18 cellular contexts compared by ENCODE assay signal in genomic region chr7:23700058-23700457, GRCh38. TPM values are rescaled to one million over a fixed set of nuclear protein-coding genes. Genes with fewer than 3 reads are reported as not detected.
A peak's percentile ranks its signal among the peaks of the same experiment; 100 is the strongest.
DNase-seq lines count a peak whose midpoint lies in the region; ATAC-seq, FAIRE-seq and TF ChIP-seq lines count a peak whose summit lies in the region.
"Had no signal": no experiment of that assay in that cellular context is flagged by ENCODE, and none has a peak within 500 bp of the region (broad histone marks: within the 10 kb centered on the region; RNA-seq: fewer than 3 reads in every experiment).

No MANE protein-coding gene starts in this region.

- ATAC-seq in GM18498 (IDR thresholded peaks at IDR 0.05; ENCODE audit: unreplicated experiment) (no peak), lower lobe of right lung (no peak)

- H3K4me3 Mint-ChIP-seq in activated T-helper 2 cell treated with anti-CD3 and anti-CD28 coated beads, Interferon-gamma antibody, Interleukin-2, Interleukin-4, amounts not matched to agents 10 μg/mL and 5 μg/mL and 100 μg/mL, durations not matched to agents 14 hours and 24 hours and 36 hours (ENCODE audit: low read depth) = no peak overlapping the region
- H3K4me3 Mint-ChIP-seq: B cell; CD4-positive, alpha-beta memory T cell had no signal

- peak; percentile 34 for FAIRE-seq in keratinocyte (lab: Jason Lieb, UNC)
- FAIRE-seq: GM18507 had no signal

- intact Hi-C loops in activated T-helper 2 cell treated with anti-CD3 and anti-CD28 coated beads, Interferon-gamma antibody, Interleukin-2, Interleukin-4, amounts not matched to agents 10 μg/mL and 5 μg/mL and 100 μg/mL, durations not matched to agents 14 hours and 24 hours and 36 hours (cut with micrococcal nuclease) = no loop called here
- intact Hi-C loops in lower lobe of right lung (cut with DNase I) = no loop called here

- H2AFZ ChIP-seq in keratinocyte (ENCODE audit: control insufficient read depth, low read length) = no peak overlapping the region

- dilution Hi-C loops in keratinocyte (cut with MboI; ENCODE audit: extremely low pct_ligation_motif_present, low sequenced_read_pairs) = no loop called here

- H3K4me1 ChIP-seq in keratinocyte (ENCODE audit: control insufficient read depth, extremely low read depth, insufficient read depth, low read length) (no peaks in the 10 kb centered on the region), lower lobe of right lung (no peaks in the 10 kb centered on the region)
- H3K4me1 ChIP-seq: HAP-1, SJCRH30 had no signal

- H3K27ac Mint-ChIP-seq in activated T-helper 2 cell treated with anti-CD3 and anti-CD28 coated beads, Interferon-gamma antibody, Interleukin-2, Interleukin-4, amounts not matched to agents 10 μg/mL and 5 μg/mL and 100 μg/mL, durations not matched to agents 14 hours and 24 hours and 36 hours = no peak overlapping the region
- H3K27ac Mint-ChIP-seq: B cell; CD4-positive, alpha-beta memory T cell had no signal

- no peak overlapping the region for H3K9ac ChIP-seq in keratinocyte (ENCODE audit: control insufficient read depth, extremely low read depth, insufficient read depth, low read length)

- H3K36me3 ChIP-seq in keratinocyte (ENCODE audit: control insufficient read depth in 2 of 2, extremely low read depth in 1 of 2, insufficient read depth in 2 of 2, low read length in 2 of 2) (no peaks in the 10 kb centered on the region), lower lobe of right lung (peaks cover 22% of the 10 kb centered on the region)
- H3K36me3 ChIP-seq: HAP-1, SJCRH30 had no signal

- H3K4me1 Mint-ChIP-seq in activated T-helper 2 cell treated with anti-CD3 and anti-CD28 coated beads, Interferon-gamma antibody, Interleukin-2, Interleukin-4, amounts not matched to agents 10 μg/mL and 5 μg/mL and 100 μg/mL, durations not matched to agents 14 hours and 24 hours and 36 hours (ENCODE audit: low read depth) = no peaks in the 10 kb centered on the region

- H3K36me3 Mint-ChIP-seq in activated T-helper 2 cell treated with anti-CD3 and anti-CD28 coated beads, Interferon-gamma antibody, Interleukin-2, Interleukin-4, amounts not matched to agents 10 μg/mL and 5 μg/mL and 100 μg/mL, durations not matched to agents 14 hours and 24 hours and 36 hours (ENCODE audit: low read depth) = peaks cover 10% of the 10 kb centered on the region

- DNase-seq in NCI-H748 (lab: John Stamatoyannopoulos, UW; ENCODE audit: unreplicated experiment) (peak; percentile 65), NCI-H748 treated with DMSO at 0.1 percent for 48 hours (lab: John Stamatoyannopoulos, UW) (no peak), NCI-H1105 treated with DMSO at 0.1 percent for 48 hours (lab: John Stamatoyannopoulos, UW) (peak; percentile 79), NCI-H69 (lab: John Stamatoyannopoulos, UW) (peak; percentile 82), keratinocyte (ENCODE audit: low read depth, low spot score) (no peak), lower lobe of right lung (no peak)
- DNase-seq in activated T-helper 2 cell treated with anti-CD3 and anti-CD28 coated beads, Interferon-gamma antibody, Interleukin-2, Interleukin-4, amounts not matched to agents 10 μg/mL and 5 μg/mL and 100 μg/mL, durations not matched to agents 14 hours and 24 hours and 36 hours (ENCODE audit: low spot score) = no peak
- DNase-seq: ACHN; CD4-positive, alpha-beta memory T cell; MV-4-11; NCI-H187; T-helper 9 cell had no signal

- H3K27ac ChIP-seq in keratinocyte (ENCODE audit: control insufficient read depth, insufficient read depth, low read length) = no peak overlapping the region
- no peak overlapping the region for H3K27ac ChIP-seq in lower lobe of right lung
- H3K27ac ChIP-seq: SJCRH30 had no signal

- H3K79me2 ChIP-seq in keratinocyte (ENCODE audit: control insufficient read depth, insufficient read depth, low read length) = no peaks in the 10 kb centered on the region

- H3K4me2 ChIP-seq in keratinocyte (ENCODE audit: control insufficient read depth, extremely low read depth, insufficient read depth, low read depth, low read length) = no peak overlapping the region

- H3K9me3 ChIP-seq in keratinocyte (ENCODE audit: control insufficient read depth, low read depth, low read length) (no peaks in the 10 kb centered on the region), lower lobe of right lung (no peaks in the 10 kb centered on the region)
- H3K9me3 ChIP-seq: HAP-1, SJCRH30 had no signal

- H3K9me3 Mint-ChIP-seq in activated T-helper 2 cell treated with anti-CD3 and anti-CD28 coated beads, Interferon-gamma antibody, Interleukin-2, Interleukin-4, amounts not matched to agents 10 μg/mL and 5 μg/mL and 100 μg/mL, durations not matched to agents 14 hours and 24 hours and 36 hours = peaks cover 13% of the 10 kb centered on the region

- TF ChIP-seq CTCF in keratinocyte (optimal IDR thresholded peaks at IDR 0.05 in 1 of 3, IDR thresholded peaks at IDR 0.05 in 1 of 3, conservative IDR thresholded peaks at IDR 0.05 in 1 of 3; ENCODE audit: extremely low read depth in 1 of 3, insufficient read depth in 2 of 3, low read length in 3 of 3) = no peak
- no peak for TF ChIP-seq CTCF in lower lobe of right lung (IDR thresholded peaks at IDR 0.05)

- no peaks in the 10 kb centered on the region for H3K27me3 Mint-ChIP-seq in activated T-helper 2 cell treated with anti-CD3 and anti-CD28 coated beads, Interferon-gamma antibody, Interleukin-2, Interleukin-4, amounts not matched to agents 10 μg/mL and 5 μg/mL and 100 μg/mL, durations not matched to agents 14 hours and 24 hours and 36 hours (ENCODE audit: low read depth)
- H3K27me3 Mint-ChIP-seq: B cell; CD4-positive, alpha-beta memory T cell had no signal

- H3K27me3 ChIP-seq in keratinocyte (ENCODE audit: control insufficient read depth, extremely low read depth, insufficient read depth, low read length) (no peaks in the 10 kb centered on the region), lower lobe of right lung (ENCODE audit: low read depth) (no peaks in the 10 kb centered on the region)
- H3K27me3 ChIP-seq: SJCRH30 had no signal

- H4K20me1 ChIP-seq in keratinocyte (ENCODE audit: control insufficient read depth, extremely low read depth, insufficient read depth, low read length) = no peaks in the 10 kb centered on the region

- no peak overlapping the region for H3K4me3 ChIP-seq in keratinocyte (ENCODE audit: control insufficient read depth in 2 of 3, extremely low read depth in 1 of 3, insufficient read depth in 2 of 3, low read depth in 1 of 3, low read length in 3 of 3)
- no peak overlapping the region for H3K4me3 ChIP-seq in lower lobe of right lung
- H3K4me3 ChIP-seq: HAP-1, SJCRH30 had no signal

- H3K9me1 ChIP-seq in keratinocyte (ENCODE audit: control insufficient read depth, extremely low read depth, insufficient read depth, low read length) = no peaks in the 10 kb centered on the region

RNA-seq across cellular contexts. Expression of gene STK31, which starts 10.0 kb away (rescaled TPM):
- polyA plus RNA-seq in keratinocyte = 0.01 to 0.03 TPM in 2 of 3 replicates, not detected in the other
- polyA plus RNA-seq in keratinocyte (2011; ENCODE audit: low read depth) = not detected
- polyA plus RNA-seq in keratinocyte (2011; cell fraction: cytosol; rRNA removed) = not detected in 2 replicates
- 0.04 TPM in 1 of 2 replicates, not detected in the other for polyA plus RNA-seq in keratinocyte (2011; cell fraction: nucleus; rRNA removed)
- 0.06 TPM in 1 of 2 replicates, not detected in the other for polyA plus RNA-seq in keratinocyte (2012; ENCODE audit: low replicate concordance)
- not detected in 3 replicates for polyA minus RNA-seq in keratinocyte
- not detected for polyA minus RNA-seq in keratinocyte (2011; cell fraction: cytosol; rRNA and poly(A)+ RNA removed)
- not detected in 2 replicates for polyA minus RNA-seq in keratinocyte (2011; cell fraction: nucleus; rRNA and poly(A)+ RNA removed)
- total RNA-seq in activated T-helper 2 cell treated with anti-CD3 and anti-CD28 coated beads, Interferon-gamma antibody, Interleukin-2, Interleukin-4, amounts not matched to agents 10 μg/mL and 5 μg/mL and 100 μg/mL, durations not matched to agents 14 hours and 24 hours and 36 hours = 0.16 TPM in 1 of 2 replicates, not detected in the other
- 1.0 TPM for total RNA-seq in lower lobe of right lung
- total RNA-seq: RPMI7951 had no signal
- polyA plus RNA-seq: CD4-positive, alpha-beta memory T cell had no signal

RNA-seq across cellular contexts. Expression of gene FAM221A, which starts 20.1 kb away (rescaled TPM):
- polyA plus RNA-seq in keratinocyte = 0.71 to 0.93 TPM (median 0.73 TPM) in 3 replicates
- 1.6 TPM for polyA plus RNA-seq in keratinocyte (2011; ENCODE audit: low read depth)
- polyA plus RNA-seq in keratinocyte (2011; cell fraction: cytosol; rRNA removed) = 0.34 and 0.35 TPM in 2 replicates
- polyA plus RNA-seq in keratinocyte (2011; cell fraction: nucleus; rRNA removed) = 2.1 and 2.2 TPM in 2 replicates
- 0.16 and 1.6 TPM in 2 replicates for polyA plus RNA-seq in keratinocyte (2012; ENCODE audit: low replicate concordance)
- 0.82 to 4.3 TPM (median 0.95 TPM) in 3 replicates for polyA minus RNA-seq in keratinocyte
- not detected for polyA minus RNA-seq in keratinocyte (2011; cell fraction: cytosol; rRNA and poly(A)+ RNA removed)
- 0.84 and 1.0 TPM in 2 replicates for polyA minus RNA-seq in keratinocyte (2011; cell fraction: nucleus; rRNA and poly(A)+ RNA removed)
- total RNA-seq in activated T-helper 2 cell treated with anti-CD3 and anti-CD28 coated beads, Interferon-gamma antibody, Interleukin-2, Interleukin-4, amounts not matched to agents 10 μg/mL and 5 μg/mL and 100 μg/mL, durations not matched to agents 14 hours and 24 hours and 36 hours = 6.2 and 6.7 TPM in 2 replicates
- total RNA-seq in lower lobe of right lung = 10.3 TPM

Comparison
In these comparisons a context has a peak if more than half of its experiments do, and no peak if none do; other contexts are left out.
1. DNase-seq: peak in NCI-H748 (single experiment), NCI-H1105 treated with DMSO at 0.1 percent for 48 hours (single experiment) and NCI-H69 (single experiment); none in NCI-H748 treated with DMSO at 0.1 percent for 48 hours (single experiment), keratinocyte (single experiment), activated T-helper 2 cell treated with anti-CD3 and anti-CD28 coated beads, Interferon-gamma antibody, Interleukin-2, Interleukin-4, amounts not matched to agents 10 μg/mL and 5 μg/mL and 100 μg/mL, durations not matched to agents 14 hours and 24 hours and 36 hours (single experiment) and lower lobe of right lung (single experiment).